In genomic region chr15:71680079-71680461, GRCh38 we compare ENCODE assay signal across 1 cellular context.
A peak's percentile ranks its signal among the peaks of the same experiment; 100 is the strongest.
TF ChIP-seq lines count a peak whose summit lies in the region.

No MANE protein-coding gene starts in this region.

TF ChIP-seq in GM23338, 12 proteins besides CTCF, POLR2A, EP300 and RAD21:
- TF ChIP-seq ZNF462 (CRISPR knock-in tag; IDR thresholded peaks at IDR 0.05), result peak; percentile 75
- TF ChIP-seq NANOG (IDR thresholded peaks at IDR 0.05; ENCODE audit: borderline replicate concordance), result no peak
- no peak for TF ChIP-seq POLR2AphosphoS5 (IDR thresholded peaks at IDR 0.05; ENCODE audit: low read depth)
